8 cellular contexts compared by ENCODE assay signal in the genomic region with DNA sequence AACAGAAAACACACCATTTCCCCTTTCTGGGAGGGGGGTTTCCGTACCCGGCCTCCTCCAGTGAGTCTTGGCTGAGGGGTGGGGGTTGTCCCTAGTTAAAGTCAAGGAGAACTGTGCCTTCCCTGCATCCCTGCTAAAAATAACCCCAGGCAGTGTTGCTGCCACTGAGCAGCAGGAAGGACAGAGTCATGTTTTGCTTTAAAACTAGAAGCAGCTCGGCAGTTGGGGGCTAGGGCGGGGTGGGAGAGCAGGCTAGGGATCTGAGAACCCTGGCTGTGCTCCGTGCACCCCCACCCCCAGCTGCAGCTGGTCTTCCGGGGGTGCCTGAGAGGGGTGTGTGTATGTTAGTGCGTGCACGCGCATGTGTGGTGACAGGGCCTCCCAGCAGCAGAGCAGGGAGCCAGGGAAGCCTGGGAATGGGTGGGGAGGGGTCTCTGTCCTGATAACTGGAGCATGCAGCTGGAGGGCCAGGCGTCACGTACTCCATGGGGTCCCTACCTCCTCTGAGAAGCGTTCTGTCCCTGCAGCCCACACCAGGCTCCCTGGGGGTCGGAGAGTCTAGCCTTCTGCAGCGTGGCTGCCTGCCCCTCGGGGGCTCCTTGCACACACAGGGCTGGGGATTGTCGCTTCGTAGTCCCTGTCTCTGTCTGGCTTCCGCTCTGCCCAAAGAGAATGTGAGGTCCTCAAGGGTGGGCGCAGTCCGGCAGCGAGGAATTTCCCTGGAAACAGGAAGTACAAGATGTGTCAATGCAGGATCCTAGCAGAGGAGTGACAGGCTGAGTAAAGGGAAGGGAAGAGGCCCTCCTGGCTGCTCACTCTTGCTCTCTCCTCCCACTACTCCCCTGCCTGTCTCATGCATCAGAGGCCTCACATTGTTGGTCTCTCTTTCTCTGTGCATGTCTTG. TPM values are rescaled to one million over a fixed set of nuclear protein-coding genes. Genes with fewer than 3 reads are reported as not detected.
DNase-seq lines count a peak whose midpoint lies in the region; ATAC-seq and TF ChIP-seq lines count a peak whose summit lies in the region.

No MANE protein-coding gene starts in this region.

- H3K27me3 Mint-ChIP-seq in activated T-helper 1 cell treated with anti-CD3 and anti-CD28 coated beads, Interleukin-12 subunit alpha, Interleukin-12 subunit beta, Interleukin-2, Interleukin-4 antibody, amounts not matched to agents 30 ng/mL and 10 ng/mL and 1 ng/mL, durations not matched to agents 14 hours and 24 hours and 36 hours (ENCODE audit: insufficient read depth): peaks cover 3% of the 10 kb centered on the region

- intact Hi-C loops in activated T-helper 1 cell treated with anti-CD3 and anti-CD28 coated beads, Interleukin-12 subunit alpha, Interleukin-12 subunit beta, Interleukin-2, Interleukin-4 antibody, amounts not matched to agents 30 ng/mL and 10 ng/mL and 1 ng/mL, durations not matched to agents 14 hours and 24 hours and 36 hours (cut with micrococcal nuclease): loop anchor here (1.0 to 2.0 kb wide), 6 partner anchors 8 to 51 kb away; a partner anchor contains a TSS
- intact Hi-C loops in left ventricle myocardium superior (cut with micrococcal nuclease): no loop called here

- H3K36me3 Mint-ChIP-seq in activated T-helper 1 cell treated with anti-CD3 and anti-CD28 coated beads, Interleukin-12 subunit alpha, Interleukin-12 subunit beta, Interleukin-2, Interleukin-4 antibody, amounts not matched to agents 30 ng/mL and 10 ng/mL and 1 ng/mL, durations not matched to agents 14 hours and 24 hours and 36 hours (ENCODE audit: low read depth): no peaks in the 10 kb centered on the region

- H3K27ac Mint-ChIP-seq in activated T-helper 1 cell treated with anti-CD3 and anti-CD28 coated beads, Interleukin-12 subunit alpha, Interleukin-12 subunit beta, Interleukin-2, Interleukin-4 antibody, amounts not matched to agents 30 ng/mL and 10 ng/mL and 1 ng/mL, durations not matched to agents 14 hours and 24 hours and 36 hours: peak overlapping the region; percentile 86

- peak; percentile 67 for ATAC-seq in GM18909 (IDR thresholded peaks at IDR 0.05; ENCODE audit: poor library complexity, unreplicated experiment)
- peak; percentile 52 for ATAC-seq in HG03460 (IDR thresholded peaks at IDR 0.05; ENCODE audit: unreplicated experiment)
- peak; percentile 76 for ATAC-seq in left ventricle myocardium superior
- no peak for ATAC-seq in GM21360 (IDR thresholded peaks at IDR 0.05; ENCODE audit: unreplicated experiment)

- DNase-seq in AG04449 (ENCODE audit: low read depth, low spot score) (no peak), left ventricle myocardium superior (peak; percentile 74), retina (peak; percentile 89), NCI-H510A (lab: John Stamatoyannopoulos, UW) (no peak)
- no peak for DNase-seq in activated T-helper 1 cell treated with anti-CD3 and anti-CD28 coated beads, Interleukin-12 subunit alpha, Interleukin-12 subunit beta, Interleukin-2, Interleukin-4 antibody, amounts not matched to agents 30 ng/mL and 10 ng/mL and 1 ng/mL, durations not matched to agents 14 hours and 24 hours and 36 hours (ENCODE audit: low spot score)

- CTCF ChIA-PET in AG04449 (lab: Yijun Ruan, JAX): interaction anchor here (0.9 kb wide), 1 partner anchor 197 kb away, joined by 3 read pairs; no protein-coding TSS in a partner anchor

- peak overlapping the region; percentile 55 for H3K4me3 Mint-ChIP-seq in activated T-helper 1 cell treated with anti-CD3 and anti-CD28 coated beads, Interleukin-12 subunit alpha, Interleukin-12 subunit beta, Interleukin-2, Interleukin-4 antibody, amounts not matched to agents 30 ng/mL and 10 ng/mL and 1 ng/mL, durations not matched to agents 14 hours and 24 hours and 36 hours

- H3K9me3 Mint-ChIP-seq in activated T-helper 1 cell treated with anti-CD3 and anti-CD28 coated beads, Interleukin-12 subunit alpha, Interleukin-12 subunit beta, Interleukin-2, Interleukin-4 antibody, amounts not matched to agents 30 ng/mL and 10 ng/mL and 1 ng/mL, durations not matched to agents 14 hours and 24 hours and 36 hours: no peaks in the 10 kb centered on the region

- peak overlapping the region; percentile 44 for H3K4me3 ChIP-seq in AG04449 (ENCODE audit: low read depth, low read length)

- H3K4me1 Mint-ChIP-seq in activated T-helper 1 cell treated with anti-CD3 and anti-CD28 coated beads, Interleukin-12 subunit alpha, Interleukin-12 subunit beta, Interleukin-2, Interleukin-4 antibody, amounts not matched to agents 30 ng/mL and 10 ng/mL and 1 ng/mL, durations not matched to agents 14 hours and 24 hours and 36 hours (ENCODE audit: low read depth): peaks cover 62% of the 10 kb centered on the region

- POLR2A ChIA-PET in AG04449 (lab: Yijun Ruan, JAX): interaction anchor here (0.6 kb wide), 1 partner anchor 16 kb away, joined by 4 read pairs; no protein-coding TSS in a partner anchor

- TF ChIP-seq CTCF in AG04449 (IDR thresholded peaks at IDR 0.05; ENCODE audit: insufficient read depth, low read length, missing control alignments): no peak

RNA-seq across cellular contexts. Expression of a gene that starts 16.8 kb away (rescaled TPM):
- total RNA-seq in activated T-helper 1 cell treated with anti-CD3 and anti-CD28 coated beads, Interleukin-12 subunit alpha, Interleukin-12 subunit beta, Interleukin-2, Interleukin-4 antibody, amounts not matched to agents 30 ng/mL and 10 ng/mL and 1 ng/mL, durations not matched to agents 14 hours and 24 hours and 36 hours: 0.24 and 0.41 TPM in 2 replicates
- not detected for total RNA-seq in left ventricle myocardium superior

RNA-seq across cellular contexts. Expression of a gene that starts 31.4 kb away (rescaled TPM):
- 60.9 and 62.4 TPM in 2 replicates for total RNA-seq in activated T-helper 1 cell treated with anti-CD3 and anti-CD28 coated beads, Interleukin-12 subunit alpha, Interleukin-12 subunit beta, Interleukin-2, Interleukin-4 antibody, amounts not matched to agents 30 ng/mL and 10 ng/mL and 1 ng/mL, durations not matched to agents 14 hours and 24 hours and 36 hours
- total RNA-seq in left ventricle myocardium superior: 82.8 TPM

RNA-seq across cellular contexts. Expression of a gene that starts 56.3 kb away (rescaled TPM):
- not detected in 2 replicates for total RNA-seq in activated T-helper 1 cell treated with anti-CD3 and anti-CD28 coated beads, Interleukin-12 subunit alpha, Interleukin-12 subunit beta, Interleukin-2, Interleukin-4 antibody, amounts not matched to agents 30 ng/mL and 10 ng/mL and 1 ng/mL, durations not matched to agents 14 hours and 24 hours and 36 hours
- not detected for total RNA-seq in left ventricle myocardium superior

Comparison
In these comparisons a context has a peak if more than half of its experiments do, and no peak if none do; other contexts are left out.
1. DNase-seq: peak in left ventricle myocardium superior (single experiment) and retina (single experiment); none in AG04449 (single experiment), activated T-helper 1 cell treated with anti-CD3 and anti-CD28 coated beads, Interleukin-12 subunit alpha, Interleukin-12 subunit beta, Interleukin-2, Interleukin-4 antibody, amounts not matched to agents 30 ng/mL and 10 ng/mL and 1 ng/mL, durations not matched to agents 14 hours and 24 hours and 36 hours (single experiment) and NCI-H510A (single experiment).